ENCODE assay signal across 13 cellular contexts in the genomic region with DNA sequence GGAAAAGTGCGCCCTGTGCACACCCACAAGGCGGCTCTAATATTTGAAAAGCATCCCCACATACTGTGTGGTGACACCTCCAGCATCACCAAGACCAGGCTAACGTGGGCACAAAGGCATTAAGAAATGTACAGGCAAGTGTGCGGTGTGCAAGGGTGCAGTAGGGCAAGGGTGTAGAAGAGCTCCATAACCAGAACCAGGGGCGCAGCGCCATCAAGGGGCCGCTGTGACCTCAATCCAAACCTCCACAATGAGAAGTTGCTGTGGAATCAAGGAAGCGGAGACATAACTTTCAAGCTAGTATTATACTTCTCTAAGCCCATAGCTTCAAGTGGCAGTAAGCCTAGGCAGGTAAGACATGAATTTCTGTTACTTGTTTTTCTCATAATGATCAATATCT. TPM values are rescaled to one million over a fixed set of nuclear protein-coding genes. Genes with fewer than 3 reads are reported as not detected.
A peak's percentile ranks its signal among the peaks of the same experiment; 100 is the strongest.
DNase-seq lines count a peak whose midpoint lies in the region; ATAC-seq and TF ChIP-seq lines count a peak whose summit lies in the region.
"Had no signal": no experiment of that assay in that cellular context is flagged by ENCODE, and none has a peak within 500 bp of the region (broad histone marks: within the 10 kb centered on the region; RNA-seq: fewer than 3 reads in every experiment).

No MANE protein-coding gene starts in this region.

- H3K4me1 ChIP-seq in OCI-LY7 (ENCODE audit: insufficient read depth, low read length, poor library complexity, severe bottlenecking) = no peaks in the 10 kb centered on the region
- H3K4me1 ChIP-seq in hepatocyte (ENCODE audit: insufficient read depth) = peaks cover 11% of the 10 kb centered on the region
- H3K4me1 ChIP-seq: HAP-1 had no signal

- intact Hi-C loops in OCI-LY7 (cut with micrococcal nuclease; ENCODE audit: unreplicated experiment) = no loop called here

- H3K4me2 ChIP-seq in OCI-LY7 (ENCODE audit: low read length) = no peak overlapping the region
- no peak overlapping the region for H3K4me2 ChIP-seq in hepatocyte

- TF ChIP-seq CTCF in AG09309 (IDR thresholded peaks at IDR 0.05; ENCODE audit: control insufficient read depth, insufficient read depth, low read depth, low read length, missing control alignments) = peak; percentile 2
- TF ChIP-seq CTCF in GM12872 (IDR thresholded peaks at IDR 0.05; ENCODE audit: insufficient read depth, low read depth, low read length) = peak; percentile 24; the same call in 2 of the 3 replicates
- 0 out of 2 replicates have a peak, but pooled peaks have one; percentile 13 for TF ChIP-seq CTCF in OCI-LY7 (conservative IDR thresholded peaks at IDR 0.05; ENCODE audit: low read length)
- peak; percentile 21 for TF ChIP-seq CTCF in hepatocyte (IDR thresholded peaks at IDR 0.05; ENCODE audit: poor library complexity)

- CTCF ChIA-PET in OCI-LY7 (lab: Charles Lee; ENCODE audit: unreplicated experiment) = no interaction called here

- H3K4me3 ChIP-seq in AG09309 (ENCODE audit: control insufficient read depth, low read depth, low read length) (no peak overlapping the region), OCI-LY7 (ENCODE audit: low read depth, low read length, poor library complexity, severe bottlenecking) (no peak overlapping the region), hepatocyte (no peak overlapping the region)
- H3K4me3 ChIP-seq: HAP-1 had no signal

- H4K20me1 ChIP-seq in OCI-LY7 (ENCODE audit: insufficient read depth, low read length) = no peaks in the 10 kb centered on the region
- no peaks in the 10 kb centered on the region for H4K20me1 ChIP-seq in hepatocyte (ENCODE audit: insufficient read depth, poor library complexity, severe bottlenecking)

- H3K79me2 ChIP-seq in OCI-LY7 (ENCODE audit: insufficient read depth, low read depth, low read length) (no peaks in the 10 kb centered on the region), hepatocyte (peaks cover 4% of the 10 kb centered on the region)

- H2AFZ ChIP-seq in OCI-LY7 (ENCODE audit: low read length) = no peak overlapping the region
- H2AFZ ChIP-seq in hepatocyte = no peak overlapping the region

- H3K36me3 ChIP-seq in OCI-LY7 (ENCODE audit: insufficient read depth, low read length) (no peaks in the 10 kb centered on the region), hepatocyte (replicated peaks; ENCODE audit: insufficient read depth, low read depth) (no peaks in the 10 kb centered on the region)
- H3K36me3 ChIP-seq: HAP-1 had no signal

- no TSS peak for BruUV-seq in OCI-LY7 (replicated peaks; lab: Mats Ljungman, UMichigan)

- 67% methylated on average over 8 of the region's 8 CpGs for WGBS in hepatocyte (ENCODE audit: low lambda C conversion rate, missing lambda C conversion rate)

- POLR2A ChIA-PET in OCI-LY7 (lab: Charles Lee) = no interaction called here

- H3K9me3 ChIP-seq in OCI-LY7 (ENCODE audit: low read length) = no peaks in the 10 kb centered on the region
- no peaks in the 10 kb centered on the region for H3K9me3 ChIP-seq in hepatocyte (ENCODE audit: low read depth)
- H3K9me3 ChIP-seq: HAP-1 had no signal

- H3K27me3 ChIP-seq in hepatocyte = no peaks in the 10 kb centered on the region

- no peak for DNase-seq in AG09309 (ENCODE audit: low read depth)
- no peak for DNase-seq in OCI-LY7 (ENCODE audit: low spot score)
- DNase-seq in hepatocyte (ENCODE audit: low spot score) = no peak
- DNase-seq in HPDE6-E6E7 (ENCODE audit: extremely low spot score) = no peak
- DNase-seq in stimulated activated CD4-positive, alpha-beta T cell treated with anti-CD3 and anti-CD28 coated beads, Interleukin-12 subunit alpha, Interleukin-12 subunit beta, amount 100 ng/mL, for 4 hours = no peak
- no peak for DNase-seq in NCI-H2171 (lab: John Stamatoyannopoulos, UW)
- DNase-seq: activated CD8-positive, alpha-beta memory T cell treated with anti-CD3 and anti-CD28 coated beads for 24 hours; activated naive CD4-positive, alpha-beta T cell treated with anti-CD3 and anti-CD28 coated beads, Interleukin-2, amount 50 U/mL, for 16 hours; CD4-positive, CD25-positive, alpha-beta regulatory T cell; NCI-H187 had no signal

- H3K27ac ChIP-seq in OCI-LY7 (ENCODE audit: low read depth, low read length, poor library complexity, severe bottlenecking) (no peak overlapping the region), hepatocyte (no peak overlapping the region)

- ATAC-seq in GM18519 (IDR thresholded peaks at IDR 0.05; ENCODE audit: low FRiP score, unreplicated experiment) = no peak

- H3K9me2 ChIP-seq in OCI-LY7 (ENCODE audit: insufficient read depth, low read length) (no peaks in the 10 kb centered on the region), hepatocyte (replicated peaks; ENCODE audit: insufficient read depth) (no peaks in the 10 kb centered on the region)

RNA-seq across cellular contexts. Expression of a gene that starts 13.0 kb away (rescaled TPM):
- total RNA-seq in OCI-LY7 (2014; rRNA removed; shearing (Covaris generic)) = not detected in 2 replicates
- total RNA-seq in OCI-LY7 (2022) (not detected in 2 replicates), hepatocyte (7.6 and 14.1 TPM in 2 replicates)
- 4.1 and 4.8 TPM in 2 replicates for polyA plus RNA-seq in hepatocyte
- polyA plus RNA-seq: CD4-positive, CD25-positive, alpha-beta regulatory T cell had no signal
